Comparison of ENCODE assay signal across 1 cellular context in the genomic region with DNA sequence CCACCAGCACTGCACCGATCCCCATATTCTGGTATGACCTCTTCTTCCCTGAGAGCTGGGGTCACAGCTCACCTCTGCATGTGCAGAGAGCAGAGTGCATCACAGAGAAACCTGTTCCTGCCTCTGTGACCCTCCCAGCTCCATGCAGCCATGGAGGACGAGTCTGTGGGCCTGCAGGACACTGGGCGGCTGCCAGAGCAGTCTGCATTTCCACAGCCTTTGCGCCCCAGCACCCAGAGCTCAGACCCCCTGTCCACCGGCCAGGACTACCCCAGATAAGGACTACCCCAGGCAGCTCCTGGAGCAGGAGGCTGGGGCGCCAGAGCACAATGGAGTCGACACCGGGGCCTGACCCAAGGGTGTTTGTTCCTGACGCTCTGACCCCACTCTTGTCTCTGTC.
TF ChIP-seq lines count a peak whose summit lies in the region.

No MANE protein-coding gene starts in this region.

TF ChIP-seq in GM23338, 12 proteins besides CTCF, POLR2A, EP300 and RAD21 (continued from another document):
- no peak for TF ChIP-seq ZNF462 (CRISPR knock-in tag; IDR thresholded peaks at IDR 0.05)
